1 cellular context compared by ENCODE assay signal in the genomic region with DNA sequence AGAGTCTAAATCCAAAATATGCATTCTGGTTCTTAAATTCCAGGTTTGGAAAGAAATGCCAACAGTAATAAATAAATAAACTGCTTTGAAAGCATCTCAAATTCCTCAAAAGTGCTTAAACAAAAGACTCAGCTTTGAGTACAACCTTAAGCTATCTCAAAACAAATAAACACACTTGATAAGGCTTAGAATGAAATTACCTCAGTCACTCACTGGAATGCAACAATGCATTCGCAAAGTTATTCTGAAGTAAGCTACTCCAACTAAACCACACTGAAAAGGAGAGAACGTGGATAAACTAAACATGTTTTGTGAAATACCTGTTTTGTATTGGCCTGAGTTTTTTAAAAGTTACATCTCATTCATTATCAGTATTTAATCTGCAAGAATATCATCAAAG.
TF ChIP-seq lines count a peak whose summit lies in the region.

No MANE protein-coding gene starts in this region.

TF ChIP-seq in HepG2, 621 proteins besides CTCF, POLR2A, EP300 and RAD21 (continued from another document and continues in another):
- TF ChIP-seq, protein P1, sequence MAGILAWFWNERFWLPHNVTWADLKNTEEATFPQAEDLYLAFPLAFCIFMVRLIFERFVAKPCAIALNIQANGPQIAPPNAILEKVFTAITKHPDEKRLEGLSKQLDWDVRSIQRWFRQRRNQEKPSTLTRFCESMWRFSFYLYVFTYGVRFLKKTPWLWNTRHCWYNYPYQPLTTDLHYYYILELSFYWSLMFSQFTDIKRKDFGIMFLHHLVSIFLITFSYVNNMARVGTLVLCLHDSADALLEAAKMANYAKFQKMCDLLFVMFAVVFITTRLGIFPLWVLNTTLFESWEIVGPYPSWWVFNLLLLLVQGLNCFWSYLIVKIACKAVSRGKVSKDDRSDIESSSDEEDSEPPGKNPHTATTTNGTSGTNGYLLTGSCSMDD (CRISPR knock-in tag; IDR thresholded peaks at IDR 0.05), result no peak
- TF ChIP-seq STAG1 (CRISPR knock-in tag; IDR thresholded peaks at IDR 0.05) (no peak), RORA (CRISPR knock-in tag; IDR thresholded peaks at IDR 0.05) (no peak), ZKSCAN8 (CRISPR knock-in tag; IDR thresholded peaks at IDR 0.05; ENCODE audit: borderline replicate concordance) (0 out of 2 replicates have a peak, but pooled peaks have one; percentile 10), KLF9 (CRISPR knock-in tag; IDR thresholded peaks at IDR 0.05; ENCODE audit: low read depth) (peak; percentile 11; the same call in 1 of the 2 replicates), ESRRA (CRISPR knock-in tag; IDR thresholded peaks at IDR 0.05; ENCODE audit: low read depth) (no peak), ELF1 (CRISPR knock-in tag; IDR thresholded peaks at IDR 0.05) (no peak), POLR2G (IDR thresholded peaks at IDR 0.05; ENCODE audit: low read depth, low read length) (no peak), SOX13 (IDR thresholded peaks at IDR 0.05) (no peak), SOX13 (CRISPR knock-in tag; conservative IDR thresholded peaks at IDR 0.05 in 1 of 2, IDR thresholded peaks at IDR 0.05 in 1 of 2) (peak in 1 of 2 experiments; percentile 90; a peak in 2 of 4 replicates), TEAD3 (CRISPR knock-in tag; optimal IDR thresholded peaks at IDR 0.05; ENCODE audit: borderline replicate concordance) (peak; percentile 70), ZNF879 (CRISPR knock-in tag; IDR thresholded peaks at IDR 0.05) (no peak), HNF4A (CRISPR knock-in tag; IDR thresholded peaks at IDR 0.05) (0 out of 2 replicates have a peak, but pooled peaks have one; percentile 15), ZNF83 (CRISPR knock-in tag; IDR thresholded peaks at IDR 0.05; ENCODE audit: borderline replicate concordance) (no peak), KMT2B (CRISPR knock-in tag; IDR thresholded peaks at IDR 0.05) (0 out of 2 replicates have a peak, but pooled peaks have one; percentile 5), ZNF816 (CRISPR knock-in tag; IDR thresholded peaks at IDR 0.05; ENCODE audit: borderline replicate concordance) (0 out of 2 replicates have a peak, but pooled peaks have one; percentile 13), CC2D1A (CRISPR knock-in tag; IDR thresholded peaks at IDR 0.05) (peak; percentile 75; the same call in 1 of the 2 replicates), NCOA2 (CRISPR knock-in tag; IDR thresholded peaks at IDR 0.05) (peak; percentile 18; the same call in 1 of the 2 replicates), NR2F6 (IDR thresholded peaks at IDR 0.05) (no peak; the same call in 1 of the 2 replicates), NR2F6 (CRISPR knock-in tag; IDR thresholded peaks at IDR 0.05) (no peak), FOXK1 (CRISPR knock-in tag; IDR thresholded peaks at IDR 0.05; ENCODE audit: borderline replicate concordance, low read depth) (no peak), EHMT2 (IDR thresholded peaks at IDR 0.05; ENCODE audit: borderline replicate concordance, low read depth, low read length) (no peak), ZFP1 (CRISPR knock-in tag; IDR thresholded peaks at IDR 0.05) (peak; percentile 58; the same call in 1 of the 2 replicates), TAF1 (CRISPR knock-in tag; IDR thresholded peaks at IDR 0.05) (no peak), MAFG (CRISPR knock-in tag; IDR thresholded peaks at IDR 0.05) (no peak), ZNF75D (CRISPR knock-in tag; IDR thresholded peaks at IDR 0.05; ENCODE audit: borderline replicate concordance) (no peak), FOXM1 (CRISPR knock-in tag; IDR thresholded peaks at IDR 0.05) (no peak), GZF1 (CRISPR knock-in tag; IDR thresholded peaks at IDR 0.05) (no peak), ZFP90 (CRISPR knock-in tag; IDR thresholded peaks at IDR 0.05; ENCODE audit: borderline replicate concordance) (no peak), KAT2B (IDR thresholded peaks at IDR 0.05; ENCODE audit: borderline replicate concordance, low read depth, low read length) (no peak), MATR3 (CRISPR knock-in tag; IDR thresholded peaks at IDR 0.05) (no peak), SCMH1 (CRISPR knock-in tag; IDR thresholded peaks at IDR 0.05; ENCODE audit: borderline replicate concordance) (no peak), ZNF33A (CRISPR knock-in tag; IDR thresholded peaks at IDR 0.05; ENCODE audit: borderline replicate concordance) (no peak)
- TF ChIP-seq, protein P2, sequence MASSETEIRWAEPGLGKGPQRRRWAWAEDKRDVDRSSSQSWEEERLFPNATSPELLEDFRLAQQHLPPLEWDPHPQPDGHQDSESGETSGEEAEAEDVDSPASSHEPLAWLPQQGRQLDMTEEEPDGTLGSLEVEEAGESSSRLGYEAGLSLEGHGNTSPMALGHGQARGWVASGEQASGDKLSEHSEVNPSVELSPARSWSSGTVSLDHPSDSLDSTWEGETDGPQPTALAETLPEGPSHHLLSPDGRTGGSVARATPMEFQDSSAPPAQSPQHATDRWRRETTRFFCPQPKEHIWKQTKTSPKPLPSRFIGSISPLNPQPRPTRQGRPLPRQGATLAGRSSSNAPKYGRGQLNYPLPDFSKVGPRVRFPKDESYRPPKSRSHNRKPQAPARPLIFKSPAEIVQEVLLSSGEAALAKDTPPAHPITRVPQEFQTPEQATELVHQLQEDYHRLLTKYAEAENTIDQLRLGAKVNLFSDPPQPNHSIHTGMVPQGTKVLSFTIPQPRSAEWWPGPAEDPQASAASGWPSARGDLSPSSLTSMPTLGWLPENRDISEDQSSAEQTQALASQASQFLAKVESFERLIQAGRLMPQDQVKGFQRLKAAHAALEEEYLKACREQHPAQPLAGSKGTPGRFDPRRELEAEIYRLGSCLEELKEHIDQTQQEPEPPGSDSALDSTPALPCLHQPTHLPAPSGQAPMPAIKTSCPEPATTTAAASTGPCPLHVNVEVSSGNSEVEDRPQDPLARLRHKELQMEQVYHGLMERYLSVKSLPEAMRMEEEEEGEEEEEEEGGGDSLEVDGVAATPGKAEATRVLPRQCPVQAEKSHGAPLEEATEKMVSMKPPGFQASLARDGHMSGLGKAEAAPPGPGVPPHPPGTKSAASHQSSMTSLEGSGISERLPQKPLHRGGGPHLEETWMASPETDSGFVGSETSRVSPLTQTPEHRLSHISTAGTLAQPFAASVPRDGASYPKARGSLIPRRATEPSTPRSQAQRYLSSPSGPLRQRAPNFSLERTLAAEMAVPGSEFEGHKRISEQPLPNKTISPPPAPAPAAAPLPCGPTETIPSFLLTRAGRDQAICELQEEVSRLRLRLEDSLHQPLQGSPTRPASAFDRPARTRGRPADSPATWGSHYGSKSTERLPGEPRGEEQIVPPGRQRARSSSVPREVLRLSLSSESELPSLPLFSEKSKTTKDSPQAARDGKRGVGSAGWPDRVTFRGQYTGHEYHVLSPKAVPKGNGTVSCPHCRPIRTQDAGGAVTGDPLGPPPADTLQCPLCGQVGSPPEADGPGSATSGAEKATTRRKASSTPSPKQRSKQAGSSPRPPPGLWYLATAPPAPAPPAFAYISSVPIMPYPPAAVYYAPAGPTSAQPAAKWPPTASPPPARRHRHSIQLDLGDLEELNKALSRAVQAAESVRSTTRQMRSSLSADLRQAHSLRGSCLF (CRISPR knock-in tag; IDR thresholded peaks at IDR 0.05; ENCODE audit: borderline replicate concordance), result no peak
- TF ChIP-seq, protein P3, sequence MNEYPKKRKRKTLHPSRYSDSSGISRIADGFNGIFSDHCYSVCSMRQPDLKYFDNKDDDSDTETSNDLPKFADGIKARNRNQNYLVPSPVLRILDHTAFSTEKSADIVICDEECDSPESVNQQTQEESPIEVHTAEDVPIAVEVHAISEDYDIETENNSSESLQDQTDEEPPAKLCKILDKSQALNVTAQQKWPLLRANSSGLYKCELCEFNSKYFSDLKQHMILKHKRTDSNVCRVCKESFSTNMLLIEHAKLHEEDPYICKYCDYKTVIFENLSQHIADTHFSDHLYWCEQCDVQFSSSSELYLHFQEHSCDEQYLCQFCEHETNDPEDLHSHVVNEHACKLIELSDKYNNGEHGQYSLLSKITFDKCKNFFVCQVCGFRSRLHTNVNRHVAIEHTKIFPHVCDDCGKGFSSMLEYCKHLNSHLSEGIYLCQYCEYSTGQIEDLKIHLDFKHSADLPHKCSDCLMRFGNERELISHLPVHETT (CRISPR knock-in tag; conservative IDR thresholded peaks at IDR 0.05), result no peak
- TF ChIP-seq, protein P4, sequence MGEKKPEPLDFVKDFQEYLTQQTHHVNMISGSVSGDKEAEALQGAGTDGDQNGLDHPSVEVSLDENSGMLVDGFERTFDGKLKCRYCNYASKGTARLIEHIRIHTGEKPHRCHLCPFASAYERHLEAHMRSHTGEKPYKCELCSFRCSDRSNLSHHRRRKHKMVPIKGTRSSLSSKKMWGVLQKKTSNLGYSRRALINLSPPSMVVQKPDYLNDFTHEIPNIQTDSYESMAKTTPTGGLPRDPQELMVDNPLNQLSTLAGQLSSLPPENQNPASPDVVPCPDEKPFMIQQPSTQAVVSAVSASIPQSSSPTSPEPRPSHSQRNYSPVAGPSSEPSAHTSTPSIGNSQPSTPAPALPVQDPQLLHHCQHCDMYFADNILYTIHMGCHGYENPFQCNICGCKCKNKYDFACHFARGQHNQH (CRISPR knock-in tag; IDR thresholded peaks at IDR 0.05), result no peak
- TF ChIP-seq, protein P5, sequence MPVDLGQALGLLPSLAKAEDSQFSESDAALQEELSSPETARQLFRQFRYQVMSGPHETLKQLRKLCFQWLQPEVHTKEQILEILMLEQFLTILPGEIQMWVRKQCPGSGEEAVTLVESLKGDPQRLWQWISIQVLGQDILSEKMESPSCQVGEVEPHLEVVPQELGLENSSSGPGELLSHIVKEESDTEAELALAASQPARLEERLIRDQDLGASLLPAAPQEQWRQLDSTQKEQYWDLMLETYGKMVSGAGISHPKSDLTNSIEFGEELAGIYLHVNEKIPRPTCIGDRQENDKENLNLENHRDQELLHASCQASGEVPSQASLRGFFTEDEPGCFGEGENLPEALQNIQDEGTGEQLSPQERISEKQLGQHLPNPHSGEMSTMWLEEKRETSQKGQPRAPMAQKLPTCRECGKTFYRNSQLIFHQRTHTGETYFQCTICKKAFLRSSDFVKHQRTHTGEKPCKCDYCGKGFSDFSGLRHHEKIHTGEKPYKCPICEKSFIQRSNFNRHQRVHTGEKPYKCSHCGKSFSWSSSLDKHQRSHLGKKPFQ (CRISPR knock-in tag; IDR thresholded peaks at IDR 0.05; ENCODE audit: insufficient replicate concordance), result no peak
- TF ChIP-seq, protein P6, sequence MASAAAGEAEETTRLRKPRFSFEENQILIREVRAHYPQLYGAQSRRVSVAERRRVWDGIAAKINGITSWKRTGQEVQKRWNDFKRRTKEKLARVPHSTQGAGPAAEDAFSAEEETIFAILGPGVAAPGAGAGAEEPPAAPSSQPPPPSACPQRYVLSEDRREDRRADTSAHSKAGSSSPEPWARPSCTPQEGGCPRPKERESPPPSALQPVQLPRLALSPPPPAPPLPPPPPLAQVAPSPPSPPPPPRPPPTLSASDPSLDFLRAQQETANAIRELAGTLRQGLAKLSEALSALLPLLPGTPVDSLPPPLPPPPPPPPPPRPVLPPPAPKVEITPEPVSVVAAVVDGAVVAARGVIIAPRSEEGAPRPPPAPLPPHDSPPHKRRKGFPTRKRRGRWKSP (CRISPR knock-in tag; IDR thresholded peaks at IDR 0.05), result no peak
- TF ChIP-seq, protein P7, sequence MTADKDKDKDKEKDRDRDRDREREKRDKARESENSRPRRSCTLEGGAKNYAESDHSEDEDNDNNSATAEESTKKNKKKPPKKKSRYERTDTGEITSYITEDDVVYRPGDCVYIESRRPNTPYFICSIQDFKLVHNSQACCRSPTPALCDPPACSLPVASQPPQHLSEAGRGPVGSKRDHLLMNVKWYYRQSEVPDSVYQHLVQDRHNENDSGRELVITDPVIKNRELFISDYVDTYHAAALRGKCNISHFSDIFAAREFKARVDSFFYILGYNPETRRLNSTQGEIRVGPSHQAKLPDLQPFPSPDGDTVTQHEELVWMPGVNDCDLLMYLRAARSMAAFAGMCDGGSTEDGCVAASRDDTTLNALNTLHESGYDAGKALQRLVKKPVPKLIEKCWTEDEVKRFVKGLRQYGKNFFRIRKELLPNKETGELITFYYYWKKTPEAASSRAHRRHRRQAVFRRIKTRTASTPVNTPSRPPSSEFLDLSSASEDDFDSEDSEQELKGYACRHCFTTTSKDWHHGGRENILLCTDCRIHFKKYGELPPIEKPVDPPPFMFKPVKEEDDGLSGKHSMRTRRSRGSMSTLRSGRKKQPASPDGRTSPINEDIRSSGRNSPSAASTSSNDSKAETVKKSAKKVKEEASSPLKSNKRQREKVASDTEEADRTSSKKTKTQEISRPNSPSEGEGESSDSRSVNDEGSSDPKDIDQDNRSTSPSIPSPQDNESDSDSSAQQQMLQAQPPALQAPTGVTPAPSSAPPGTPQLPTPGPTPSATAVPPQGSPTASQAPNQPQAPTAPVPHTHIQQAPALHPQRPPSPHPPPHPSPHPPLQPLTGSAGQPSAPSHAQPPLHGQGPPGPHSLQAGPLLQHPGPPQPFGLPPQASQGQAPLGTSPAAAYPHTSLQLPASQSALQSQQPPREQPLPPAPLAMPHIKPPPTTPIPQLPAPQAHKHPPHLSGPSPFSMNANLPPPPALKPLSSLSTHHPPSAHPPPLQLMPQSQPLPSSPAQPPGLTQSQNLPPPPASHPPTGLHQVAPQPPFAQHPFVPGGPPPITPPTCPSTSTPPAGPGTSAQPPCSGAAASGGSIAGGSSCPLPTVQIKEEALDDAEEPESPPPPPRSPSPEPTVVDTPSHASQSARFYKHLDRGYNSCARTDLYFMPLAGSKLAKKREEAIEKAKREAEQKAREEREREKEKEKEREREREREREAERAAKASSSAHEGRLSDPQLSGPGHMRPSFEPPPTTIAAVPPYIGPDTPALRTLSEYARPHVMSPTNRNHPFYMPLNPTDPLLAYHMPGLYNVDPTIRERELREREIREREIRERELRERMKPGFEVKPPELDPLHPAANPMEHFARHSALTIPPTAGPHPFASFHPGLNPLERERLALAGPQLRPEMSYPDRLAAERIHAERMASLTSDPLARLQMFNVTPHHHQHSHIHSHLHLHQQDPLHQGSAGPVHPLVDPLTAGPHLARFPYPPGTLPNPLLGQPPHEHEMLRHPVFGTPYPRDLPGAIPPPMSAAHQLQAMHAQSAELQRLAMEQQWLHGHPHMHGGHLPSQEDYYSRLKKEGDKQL (CRISPR knock-in tag; IDR thresholded peaks at IDR 0.05; ENCODE audit: low read depth), result no peak
- TF ChIP-seq, protein P8, sequence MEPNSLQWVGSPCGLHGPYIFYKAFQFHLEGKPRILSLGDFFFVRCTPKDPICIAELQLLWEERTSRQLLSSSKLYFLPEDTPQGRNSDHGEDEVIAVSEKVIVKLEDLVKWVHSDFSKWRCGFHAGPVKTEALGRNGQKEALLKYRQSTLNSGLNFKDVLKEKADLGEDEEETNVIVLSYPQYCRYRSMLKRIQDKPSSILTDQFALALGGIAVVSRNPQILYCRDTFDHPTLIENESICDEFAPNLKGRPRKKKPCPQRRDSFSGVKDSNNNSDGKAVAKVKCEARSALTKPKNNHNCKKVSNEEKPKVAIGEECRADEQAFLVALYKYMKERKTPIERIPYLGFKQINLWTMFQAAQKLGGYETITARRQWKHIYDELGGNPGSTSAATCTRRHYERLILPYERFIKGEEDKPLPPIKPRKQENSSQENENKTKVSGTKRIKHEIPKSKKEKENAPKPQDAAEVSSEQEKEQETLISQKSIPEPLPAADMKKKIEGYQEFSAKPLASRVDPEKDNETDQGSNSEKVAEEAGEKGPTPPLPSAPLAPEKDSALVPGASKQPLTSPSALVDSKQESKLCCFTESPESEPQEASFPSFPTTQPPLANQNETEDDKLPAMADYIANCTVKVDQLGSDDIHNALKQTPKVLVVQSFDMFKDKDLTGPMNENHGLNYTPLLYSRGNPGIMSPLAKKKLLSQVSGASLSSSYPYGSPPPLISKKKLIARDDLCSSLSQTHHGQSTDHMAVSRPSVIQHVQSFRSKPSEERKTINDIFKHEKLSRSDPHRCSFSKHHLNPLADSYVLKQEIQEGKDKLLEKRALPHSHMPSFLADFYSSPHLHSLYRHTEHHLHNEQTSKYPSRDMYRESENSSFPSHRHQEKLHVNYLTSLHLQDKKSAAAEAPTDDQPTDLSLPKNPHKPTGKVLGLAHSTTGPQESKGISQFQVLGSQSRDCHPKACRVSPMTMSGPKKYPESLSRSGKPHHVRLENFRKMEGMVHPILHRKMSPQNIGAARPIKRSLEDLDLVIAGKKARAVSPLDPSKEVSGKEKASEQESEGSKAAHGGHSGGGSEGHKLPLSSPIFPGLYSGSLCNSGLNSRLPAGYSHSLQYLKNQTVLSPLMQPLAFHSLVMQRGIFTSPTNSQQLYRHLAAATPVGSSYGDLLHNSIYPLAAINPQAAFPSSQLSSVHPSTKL (CRISPR knock-in tag; IDR thresholded peaks at IDR 0.05), result peak; percentile 52
